ENCODE assay signal across 11 cellular contexts in the genomic region with DNA sequence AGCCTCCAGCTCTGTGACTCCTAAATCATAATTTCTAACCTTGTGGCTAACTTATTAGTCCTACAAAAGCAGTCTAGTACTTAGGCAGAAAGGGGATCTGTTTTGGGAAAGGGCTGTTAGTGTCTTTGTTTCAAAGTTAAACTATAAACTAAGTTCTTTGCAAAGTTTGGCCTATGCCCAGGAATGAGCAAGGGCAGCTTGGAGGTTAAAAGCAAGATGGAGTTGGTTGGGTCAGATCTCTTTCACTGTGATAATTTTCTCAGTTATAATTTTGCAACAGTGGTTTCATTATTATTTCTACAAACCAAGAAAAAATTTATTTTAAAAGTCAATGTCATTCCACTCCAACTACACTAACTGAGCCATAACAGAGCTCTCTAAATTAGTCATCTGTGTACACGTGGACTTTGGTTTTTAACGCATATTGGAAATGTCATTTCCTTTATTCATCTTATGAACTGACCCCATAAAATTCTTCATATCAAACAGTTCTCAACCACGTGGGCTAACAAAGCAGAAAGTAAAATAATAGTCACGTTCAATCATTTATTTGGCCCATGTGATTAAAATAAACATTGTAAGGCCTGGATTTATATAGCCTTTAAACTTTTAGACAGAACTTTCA.
DNase-seq lines count a peak whose midpoint lies in the region; ATAC-seq, FAIRE-seq and TF ChIP-seq lines count a peak whose summit lies in the region.
"Had no signal": no experiment of that assay in that cellular context is flagged by ENCODE, and none has a peak within 500 bp of the region (broad histone marks: within the 10 kb centered on the region; RNA-seq: fewer than 3 reads in every experiment).

No MANE protein-coding gene starts in this region.

- no peak for TF ChIP-seq CTCF in Peyer's patch (IDR thresholded peaks at IDR 0.05)
- TF ChIP-seq CTCF in vagina (IDR thresholded peaks at IDR 0.05), result no peak

- TF ChIP-seq POLR2A in Peyer's patch (IDR thresholded peaks at IDR 0.05), result no peak
- no peak for TF ChIP-seq POLR2A in vagina (IDR thresholded peaks at IDR 0.05)

- intact Hi-C loops in vagina (cut with DNase I), result no loop called here
- intact Hi-C loops in activated T-helper 1 cell treated with anti-CD3 and anti-CD28 coated beads, Interleukin-12 subunit alpha, Interleukin-12 subunit beta, Interleukin-2, Interleukin-4 antibody, amounts not matched to agents 30 ng/mL and 10 ng/mL and 1 ng/mL, durations not matched to agents 14 hours and 24 hours and 36 hours (cut with micrococcal nuclease), result no loop called here

- H3K27me3 Mint-ChIP-seq in activated T-helper 1 cell treated with anti-CD3 and anti-CD28 coated beads, Interleukin-12 subunit alpha, Interleukin-12 subunit beta, Interleukin-2, Interleukin-4 antibody, amounts not matched to agents 30 ng/mL and 10 ng/mL and 1 ng/mL, durations not matched to agents 14 hours and 24 hours and 36 hours (ENCODE audit: insufficient read depth), result no peaks in the 10 kb centered on the region

- H3K27me3 ChIP-seq in Peyer's patch (no peaks in the 10 kb centered on the region), vagina (no peaks in the 10 kb centered on the region)

- peaks cover 12% of the 10 kb centered on the region for H3K4me1 Mint-ChIP-seq in activated T-helper 1 cell treated with anti-CD3 and anti-CD28 coated beads, Interleukin-12 subunit alpha, Interleukin-12 subunit beta, Interleukin-2, Interleukin-4 antibody, amounts not matched to agents 30 ng/mL and 10 ng/mL and 1 ng/mL, durations not matched to agents 14 hours and 24 hours and 36 hours (ENCODE audit: low read depth)

- H3K36me3 ChIP-seq in Peyer's patch (no peaks in the 10 kb centered on the region), vagina (no peaks in the 10 kb centered on the region)

- no peak overlapping the region for H3K27ac Mint-ChIP-seq in activated T-helper 1 cell treated with anti-CD3 and anti-CD28 coated beads, Interleukin-12 subunit alpha, Interleukin-12 subunit beta, Interleukin-2, Interleukin-4 antibody, amounts not matched to agents 30 ng/mL and 10 ng/mL and 1 ng/mL, durations not matched to agents 14 hours and 24 hours and 36 hours
- H3K27ac Mint-ChIP-seq: activated CD4-positive, alpha-beta memory T cell treated with anti-CD3 and anti-CD28 coated beads, Interleukin-2, amount 10 ng/mL, durations not matched to agents 7 days and 5 days had no signal

- peak; percentile 96 for ATAC-seq in HG02884 (IDR thresholded peaks at IDR 0.05; ENCODE audit: unreplicated experiment)
- ATAC-seq: Panc1 had no signal

- peaks cover 0 to 12% (median 0%) of the 10 kb centered on the region in 4 donors for H3K9me3 ChIP-seq in Peyer's patch
- H3K9me3 ChIP-seq in vagina, result no peaks in the 10 kb centered on the region

- H3K4me1 ChIP-seq in Peyer's patch (peaks cover 0 to 18% (median 2%) of the 10 kb centered on the region in 4 donors), vagina (no peaks in the 10 kb centered on the region)

- FAIRE-seq in GM19239 (lab: Jason Lieb, UNC), result peak; percentile 8

- H3K4me3 Mint-ChIP-seq in activated T-helper 1 cell treated with anti-CD3 and anti-CD28 coated beads, Interleukin-12 subunit alpha, Interleukin-12 subunit beta, Interleukin-2, Interleukin-4 antibody, amounts not matched to agents 30 ng/mL and 10 ng/mL and 1 ng/mL, durations not matched to agents 14 hours and 24 hours and 36 hours, result no peak overlapping the region
- H3K4me3 Mint-ChIP-seq: activated CD4-positive, alpha-beta memory T cell treated with anti-CD3 and anti-CD28 coated beads, Interleukin-2, amount 10 ng/mL, durations not matched to agents 7 days and 5 days had no signal

- peaks cover 5% of the 10 kb centered on the region for H3K9me3 Mint-ChIP-seq in activated T-helper 1 cell treated with anti-CD3 and anti-CD28 coated beads, Interleukin-12 subunit alpha, Interleukin-12 subunit beta, Interleukin-2, Interleukin-4 antibody, amounts not matched to agents 30 ng/mL and 10 ng/mL and 1 ng/mL, durations not matched to agents 14 hours and 24 hours and 36 hours

- no peaks in the 10 kb centered on the region for H3K36me3 Mint-ChIP-seq in activated T-helper 1 cell treated with anti-CD3 and anti-CD28 coated beads, Interleukin-12 subunit alpha, Interleukin-12 subunit beta, Interleukin-2, Interleukin-4 antibody, amounts not matched to agents 30 ng/mL and 10 ng/mL and 1 ng/mL, durations not matched to agents 14 hours and 24 hours and 36 hours (ENCODE audit: low read depth)

- H3K27ac ChIP-seq in Peyer's patch, result peak overlapping the region in 3 of 4 donors; percentile 19 to 74 (median 53)
- no peak overlapping the region for H3K27ac ChIP-seq in vagina

- no peak overlapping the region for H3K4me3 ChIP-seq in Peyer's patch
- no peak overlapping the region for H3K4me3 ChIP-seq in vagina

- DNase-seq in COLO829 (ENCODE audit: low spot score) (peak; percentile 3), GM19239 (ENCODE audit: insufficient read length, low spot score) (no peak), Peyer's patch (no peak), NCI-H1417 (lab: John Stamatoyannopoulos, UW) (no peak), DMS79 treated with DMSO at 0.1 percent for 48 hours (lab: John Stamatoyannopoulos, UW) (no peak), vagina (ENCODE audit: extremely low spot score in 2 of 2) (no peak)
- no peak for DNase-seq in activated T-helper 1 cell treated with anti-CD3 and anti-CD28 coated beads, Interleukin-12 subunit alpha, Interleukin-12 subunit beta, Interleukin-2, Interleukin-4 antibody, amounts not matched to agents 30 ng/mL and 10 ng/mL and 1 ng/mL, durations not matched to agents 14 hours and 24 hours and 36 hours (ENCODE audit: low spot score)
- DNase-seq: activated CD4-positive, alpha-beta memory T cell treated with anti-CD3 and anti-CD28 coated beads, Interleukin-2, amount 10 ng/mL, durations not matched to agents 7 days and 5 days; central memory CD4-positive, alpha-beta T cell had no signal
